Comparison of ENCODE assay signal across 13 cellular contexts in the genomic region with DNA sequence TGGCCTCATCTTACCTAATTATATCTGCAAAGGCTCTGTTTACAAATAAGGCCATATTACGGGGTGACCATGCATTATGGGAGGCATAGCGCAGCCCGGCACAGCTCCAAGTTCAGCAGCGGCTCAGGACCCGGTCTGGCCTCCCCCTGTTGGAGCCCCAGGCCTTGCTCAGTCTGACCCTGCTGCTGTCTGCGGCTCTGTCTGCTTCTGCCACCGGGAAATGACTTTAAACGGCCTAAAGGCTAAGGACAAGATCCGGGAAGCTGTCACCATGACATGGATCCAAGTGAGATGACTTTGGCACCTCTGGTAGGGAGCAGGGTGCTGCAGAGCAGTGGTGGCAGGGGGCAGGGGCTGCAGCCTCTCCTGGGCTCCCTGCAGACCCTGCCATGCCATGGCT.
"Had no signal": no experiment of that assay in that cellular context is flagged by ENCODE, and none has a peak within 500 bp of the region (broad histone marks: within the 10 kb centered on the region; RNA-seq: fewer than 3 reads in every experiment).

No MANE protein-coding gene starts in this region.

- H3K36me3 ChIP-seq: brain microvascular endothelial cell, left lung, neutrophil, upper lobe of right lung had no signal

- H3K4me3 ChIP-seq: left lung, upper lobe of right lung had no signal

- H3K27ac ChIP-seq: brain microvascular endothelial cell, left lung, neutrophil, upper lobe of right lung had no signal

- H3K27me3 ChIP-seq: left lung, upper lobe of right lung had no signal

- H3K4me1 ChIP-seq: upper lobe of right lung had no signal

- DNase-seq: activated CD4-positive, alpha-beta T cell treated with anti-CD3 and anti-CD28 coated beads, Interleukin-2, amount 50 U/mL, for 4 hours; activated effector memory CD4-positive, alpha-beta T cell treated with Interleukin-2 at 50 U/mL for 16 hours; activated T-cell treated with anti-CD3 and anti-CD28 coated beads, Interleukin-2, amount 50 U/mL, for 24 hours; amniotic stem cell; brain microvascular endothelial cell; left lung; mesenchymal stem cell; stimulated activated CD4-positive, alpha-beta T cell treated with anti-CD3 and anti-CD28 coated beads, Interleukin-2, amount 100 ng/mL, for 24 hours; stimulated activated naive B cell treated with anti-CD40 and anti-IgM and Interleukin-4, amounts not matched to agents 10 μg/mL and 1 μg/mL and 100 μg/mL, for 72 hours; T-helper 17 cell had no signal

- H3K36me3 Mint-ChIP-seq: activated naive CD4-positive, alpha-beta T cell treated with anti-CD3 and anti-CD28 coated beads, Interleukin-2, amount 50 U/mL, for 24 hours had no signal

- H3K4me3 Mint-ChIP-seq: activated naive CD4-positive, alpha-beta T cell treated with anti-CD3 and anti-CD28 coated beads, Interleukin-2, amount 50 U/mL, for 24 hours; activated T-cell treated with anti-CD3 and anti-CD28 coated beads, Interleukin-2, amount 50 U/mL, for 24 hours; stimulated activated naive B cell treated with anti-CD40 and anti-IgM and Interleukin-4, amounts not matched to agents 10 μg/mL and 1 μg/mL and 100 μg/mL, for 72 hours; T-helper 17 cell had no signal

- H3K4me1 Mint-ChIP-seq: activated naive CD4-positive, alpha-beta T cell treated with anti-CD3 and anti-CD28 coated beads, Interleukin-2, amount 50 U/mL, for 24 hours had no signal

- H3K27ac Mint-ChIP-seq: activated naive CD4-positive, alpha-beta T cell treated with anti-CD3 and anti-CD28 coated beads, Interleukin-2, amount 50 U/mL, for 24 hours; activated T-cell treated with anti-CD3 and anti-CD28 coated beads, Interleukin-2, amount 50 U/mL, for 24 hours; stimulated activated naive B cell treated with anti-CD40 and anti-IgM and Interleukin-4, amounts not matched to agents 10 μg/mL and 1 μg/mL and 100 μg/mL, for 72 hours; T-helper 17 cell had no signal

- H3K9me3 Mint-ChIP-seq: activated naive CD4-positive, alpha-beta T cell treated with anti-CD3 and anti-CD28 coated beads, Interleukin-2, amount 50 U/mL, for 24 hours; activated T-cell treated with anti-CD3 and anti-CD28 coated beads, Interleukin-2, amount 50 U/mL, for 24 hours; stimulated activated naive B cell treated with anti-CD40 and anti-IgM and Interleukin-4, amounts not matched to agents 10 μg/mL and 1 μg/mL and 100 μg/mL, for 72 hours had no signal

- H3K9me3 ChIP-seq: left lung, neutrophil, upper lobe of right lung had no signal
